Comparison of ENCODE assay signal across 8 cellular contexts in the genomic region with DNA sequence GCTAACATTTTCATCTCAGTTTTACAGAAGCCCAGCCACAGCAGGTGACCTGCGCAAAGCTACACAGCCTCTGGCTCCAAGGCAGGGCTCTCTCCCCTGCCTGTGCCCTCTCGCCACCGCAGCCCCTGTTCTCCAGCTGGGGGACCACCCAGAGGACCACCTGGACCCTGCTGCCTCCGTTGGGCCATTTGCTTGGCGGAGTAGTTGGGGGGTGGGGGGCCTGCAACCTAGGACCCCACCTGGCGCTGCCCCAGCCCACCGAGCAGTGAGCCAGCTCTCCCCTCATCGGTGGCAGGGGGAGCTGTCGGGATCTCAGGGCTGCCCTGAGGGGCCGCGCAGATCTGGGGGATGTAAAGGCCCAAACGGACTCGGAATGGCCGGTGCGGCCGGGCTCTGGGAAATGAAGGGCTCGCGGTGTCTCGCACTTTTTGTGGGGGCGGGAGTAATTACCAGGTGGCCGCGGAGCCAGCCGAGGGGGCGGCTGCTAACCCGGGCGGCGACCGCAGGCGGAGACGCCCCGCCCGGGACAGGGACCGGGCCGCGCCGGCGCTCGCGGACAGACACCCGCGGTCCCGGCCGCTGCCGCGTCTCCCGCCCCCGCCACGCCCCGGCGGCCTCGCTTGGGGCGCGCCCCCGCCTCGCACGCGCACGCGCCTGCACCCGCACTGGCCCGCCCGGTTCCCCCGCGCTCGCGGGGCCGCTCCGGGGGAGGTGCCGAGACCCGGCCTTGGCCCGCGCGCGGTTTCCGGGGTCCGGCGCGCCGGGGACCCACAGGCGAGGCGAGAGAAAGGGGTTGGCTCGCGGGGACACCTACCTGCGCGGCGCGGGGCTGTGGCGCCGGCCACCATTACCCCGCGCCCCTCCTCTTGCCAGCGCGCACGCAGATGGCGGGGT. TPM values are rescaled to one million over a fixed set of nuclear protein-coding genes. Genes with fewer than 3 reads are reported as not detected.
DNase-seq lines count a peak whose midpoint lies in the region; ATAC-seq and TF ChIP-seq lines count a peak whose summit lies in the region.

No MANE protein-coding gene starts in this region.

- H3K27ac ChIP-seq in AG04450 (ENCODE audit: low read depth, low read length) (no peak overlapping the region), left lung (peak overlapping the region; percentile 39 to 68), stomach smooth muscle (ENCODE audit: low read length) (no peak overlapping the region)

- H3K27me3 Mint-ChIP-seq in central memory CD8-positive, alpha-beta T cell: no peaks in the 10 kb centered on the region

- peak overlapping the region; percentile 82 for H3K4me3 Mint-ChIP-seq in central memory CD8-positive, alpha-beta T cell

- H3K36me3 Mint-ChIP-seq in central memory CD8-positive, alpha-beta T cell (ENCODE audit: insufficient read depth): peaks cover 30% of the 10 kb centered on the region

- ATAC-seq in SK-N-SH treated with all-trans-retinoic acid at 6 μM for 48 hours: peak; percentile 1; the same call in 2 of the 3 replicates
- ATAC-seq in central memory CD8-positive, alpha-beta T cell (replicated peaks; ENCODE audit: extremely low read depth, poor library complexity, severe bottlenecking): peak; percentile 24
- peak; percentile 62 for ATAC-seq in left lung
- no peak for ATAC-seq in HG03342 (IDR thresholded peaks at IDR 0.05; ENCODE audit: unreplicated experiment)

- peak overlapping the region; percentile 58 to 66 for H3K9ac ChIP-seq in stomach smooth muscle (ENCODE audit: low read length in 2 of 2)

- peaks cover 25 to 66% of the 10 kb centered on the region in 2 donors for H3K4me1 ChIP-seq in left lung
- peaks cover 42% of the 10 kb centered on the region for H3K4me1 ChIP-seq in stomach smooth muscle (ENCODE audit: control insufficient read depth, insufficient read depth, low read length)

- H3K36me3 ChIP-seq in left lung (no peaks in the 10 kb centered on the region), stomach smooth muscle (ENCODE audit: control insufficient read depth in 2 of 2, insufficient read depth in 2 of 2, low read length in 2 of 2) (no peaks in the 10 kb centered on the region)

- H3K9me3 ChIP-seq in AG04450 (ENCODE audit: control insufficient read depth, insufficient read depth, low read length) (peaks cover 3% of the 10 kb centered on the region; the same call in 1 of the 2 replicates), left lung (no peaks in the 10 kb centered on the region), stomach smooth muscle (ENCODE audit: control insufficient read depth in 2 of 2, low read length in 2 of 2) (no peaks in the 10 kb centered on the region)

- CTCF ChIA-PET in AG04450 (lab: Charles Lee): interaction anchor here (0.6 to 1.9 kb wide), 3 partner anchors 35 to 76 kb away, joined by 3 to 8 read pairs (median 6); no protein-coding TSS in a partner anchor

- peaks cover 19% of the 10 kb centered on the region for H3K27me3 ChIP-seq in AG04450 (ENCODE audit: control insufficient read depth, insufficient read depth, low read length)
- H3K27me3 ChIP-seq in left lung: peaks cover 0 to 6% of the 10 kb centered on the region in 2 donors
- no peaks in the 10 kb centered on the region for H3K27me3 ChIP-seq in stomach smooth muscle (ENCODE audit: control insufficient read depth in 1 of 2, insufficient read depth in 2 of 2, low read length in 2 of 2)

- TF ChIP-seq POLR2A in GM19193 (IDR thresholded peaks at IDR 0.05; ENCODE audit: extremely low read depth, insufficient read depth, insufficient read length): peak; percentile 5

- H3K4me1 Mint-ChIP-seq in central memory CD8-positive, alpha-beta T cell: peaks cover 75% of the 10 kb centered on the region

- peak overlapping the region; percentile 56 for H3K4me3 ChIP-seq in AG04450 (ENCODE audit: low read depth, low read length)
- H3K4me3 ChIP-seq in left lung: peak overlapping the region; percentile 47 to 49
- H3K4me3 ChIP-seq in stomach smooth muscle (ENCODE audit: low read length in 2 of 2): peak overlapping the region; percentile 61 to 76

- DNase-seq in AG04450 (ENCODE audit: low read depth, low spot score) (no peak), left lung (peak; percentile 44 to 92), A172 (ENCODE audit: low spot score) (no peak)
- no peak for DNase-seq in central memory CD8-positive, alpha-beta T cell (ENCODE audit: low spot score in 2 of 2)

- H3K9me3 Mint-ChIP-seq in central memory CD8-positive, alpha-beta T cell: no peaks in the 10 kb centered on the region

- POLR2A ChIA-PET in AG04450 (lab: Yijun Ruan, JAX): no interaction called here

- intact Hi-C loops in left lung (cut with DNase I): no loop called here

- TF ChIP-seq CTCF in AG04450 (IDR thresholded peaks at IDR 0.05; ENCODE audit: low read depth, low read length) (peak; percentile 26; the same call in 1 of the 2 replicates), left lung (IDR thresholded peaks at IDR 0.05) (no peak)

- peak overlapping the region; percentile 83 for H3K27ac Mint-ChIP-seq in central memory CD8-positive, alpha-beta T cell (ENCODE audit: low read depth)

TF ChIP-seq in SK-N-SH treated with all-trans-retinoic acid at 6 μM for 48 hours, 23 proteins besides CTCF, POLR2A, EP300 and RAD21:
- TF ChIP-seq, protein P1, sequence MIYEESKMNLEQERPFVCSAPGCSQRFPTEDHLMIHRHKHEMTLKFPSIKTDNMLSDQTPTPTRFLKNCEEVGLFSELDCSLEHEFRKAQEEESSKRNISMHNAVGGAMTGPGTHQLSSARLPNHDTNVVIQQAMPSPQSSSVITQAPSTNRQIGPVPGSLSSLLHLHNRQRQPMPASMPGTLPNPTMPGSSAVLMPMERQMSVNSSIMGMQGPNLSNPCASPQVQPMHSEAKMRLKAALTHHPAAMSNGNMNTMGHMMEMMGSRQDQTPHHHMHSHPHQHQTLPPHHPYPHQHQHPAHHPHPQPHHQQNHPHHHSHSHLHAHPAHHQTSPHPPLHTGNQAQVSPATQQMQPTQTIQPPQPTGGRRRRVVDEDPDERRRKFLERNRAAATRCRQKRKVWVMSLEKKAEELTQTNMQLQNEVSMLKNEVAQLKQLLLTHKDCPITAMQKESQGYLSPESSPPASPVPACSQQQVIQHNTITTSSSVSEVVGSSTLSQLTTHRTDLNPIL (CRISPR knock-in tag; IDR thresholded peaks at IDR 0.05; ENCODE audit: low read depth): no peak
- no peak for TF ChIP-seq PPARA (CRISPR knock-in tag; IDR thresholded peaks at IDR 0.05; ENCODE audit: borderline replicate concordance)
- TF ChIP-seq TCF4 (CRISPR knock-in tag; IDR thresholded peaks at IDR 0.05; ENCODE audit: borderline replicate concordance): no peak
- TF ChIP-seq ARNTL (CRISPR knock-in tag; IDR thresholded peaks at IDR 0.05; ENCODE audit: borderline replicate concordance, low read depth): no peak
- no peak for TF ChIP-seq ZFP30 (CRISPR knock-in tag; IDR thresholded peaks at IDR 0.05)
- no peak for TF ChIP-seq GLIS3 (CRISPR knock-in tag; IDR thresholded peaks at IDR 0.05)
- TF ChIP-seq ISL1 (CRISPR knock-in tag; IDR thresholded peaks at IDR 0.05): no peak
TF ChIP-seq in SK-N-SH treated with all-trans-retinoic acid at 6 μM for 48 hours: peak in this region for 0.

RNA-seq across cellular contexts. Expression of a gene that starts 8.6 kb away (rescaled TPM):
- 0.83 and 1.4 TPM in 2 replicates for polyA plus RNA-seq in AG04450 (2011; rRNA removed)
- 0.52 and 1.7 TPM in 2 replicates for polyA minus RNA-seq in AG04450 (2011; rRNA and poly(A)+ RNA removed)
- total RNA-seq in left lung: 1 to 10 TPM; 3.9 to 4.2 TPM
- 0.48 and 0.98 TPM in 2 replicates for total RNA-seq in A172 (2014; rRNA removed; shearing (Covaris generic))

Comparison
In these comparisons a context has a peak if more than half of its experiments do, and no peak if none do; other contexts are left out.
1. DNase-seq: peak in left lung (2 of 2); none in AG04450 (single experiment), central memory CD8-positive, alpha-beta T cell (0 of 2) and A172 (single experiment).
2. H3K27ac ChIP-seq: peak in left lung (2 of 2); none in AG04450 (single experiment) and stomach smooth muscle (single experiment).
3. Peak in every context shown above with its lines, with median percentiles within 50 percentile points of each other: H3K4me3 ChIP-seq.